In the genomic region with DNA sequence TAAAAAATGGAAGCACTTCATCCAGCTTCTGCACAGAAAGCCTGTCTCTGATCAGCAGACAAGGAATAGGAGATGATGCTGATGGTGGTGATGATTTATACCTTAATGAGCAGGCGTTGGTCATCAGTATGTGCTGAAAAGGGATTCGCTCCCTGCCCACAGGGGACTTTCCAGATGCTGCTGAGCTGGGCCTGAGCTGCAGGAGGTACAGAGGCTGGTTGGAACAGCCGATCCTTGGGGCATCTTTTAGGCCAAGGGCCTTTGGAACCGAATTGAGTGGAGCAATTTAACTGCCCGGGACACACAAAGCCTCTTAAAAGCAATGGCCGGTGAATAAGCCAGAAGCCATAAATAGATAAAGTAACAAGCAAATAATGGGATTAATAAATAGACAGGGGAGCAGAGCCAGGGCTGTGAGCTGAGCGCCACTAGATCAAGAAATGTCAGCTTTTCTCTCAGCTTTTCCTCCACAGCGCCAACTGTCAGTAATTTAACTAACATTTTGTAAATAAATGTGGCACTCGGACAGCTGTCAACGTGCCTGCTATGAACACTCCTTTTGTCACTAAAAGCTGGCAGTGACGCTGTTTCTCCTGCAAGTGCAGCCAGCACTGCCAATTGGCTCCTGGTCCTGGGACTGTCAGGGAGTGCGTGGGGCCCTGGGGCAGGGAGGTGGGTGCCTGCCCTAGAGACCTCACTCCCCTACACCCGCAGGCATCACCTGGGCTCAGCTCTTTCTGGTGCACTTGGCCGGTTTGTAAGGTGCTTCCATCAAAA, we compare ENCODE assay signal across 18 cellular contexts.
DNase-seq lines count a peak whose midpoint lies in the region; ATAC-seq and TF ChIP-seq lines count a peak whose summit lies in the region.
"Had no signal": no experiment of that assay in that cellular context is flagged by ENCODE, and none has a peak within 500 bp of the region (broad histone marks: within the 10 kb centered on the region; RNA-seq: fewer than 3 reads in every experiment).

No MANE protein-coding gene starts in this region.

- H3K4me3 ChIP-seq in heart right ventricle: no peak overlapping the region
- H3K4me3 ChIP-seq: esophagus squamous epithelium, lower lobe of right lung, stomach, upper lobe of left lung had no signal

- H3K4me3 Mint-ChIP-seq in stimulated activated effector memory CD8-positive, alpha-beta T cell treated with anti-CD3 and anti-CD28 coated beads, Interleukin-12 subunit alpha, Interleukin-12 subunit beta, amount 100 ng/mL, for 72 hours: no peak overlapping the region
- H3K4me3 Mint-ChIP-seq: activated naive CD8-positive, alpha-beta T cell treated with anti-CD3 and anti-CD28 coated beads, Interleukin-2, amount 50 U/mL, for 24 hours had no signal

- peak; percentile 17 to 95 (median 72) for ATAC-seq in heart right ventricle
- ATAC-seq in stimulated activated effector memory CD8-positive, alpha-beta T cell treated with anti-CD3 and anti-CD28 coated beads, Interleukin-12 subunit alpha, Interleukin-12 subunit beta, amount 100 ng/mL, for 72 hours: no peak
- no peak for ATAC-seq in GM21515 (IDR thresholded peaks at IDR 0.05; ENCODE audit: unreplicated experiment)
- ATAC-seq: activated naive CD8-positive, alpha-beta T cell treated with anti-CD3 and anti-CD28 coated beads, Interleukin-2, amount 50 U/mL, for 24 hours; lower lobe of right lung had no signal

- peaks cover 0 to 4% (median 0%) of the 10 kb centered on the region in 9 donors for H3K4me1 ChIP-seq in heart right ventricle
- H3K4me1 ChIP-seq: esophagus squamous epithelium, lower lobe of right lung, stomach, upper lobe of left lung had no signal

- H3K4me1 Mint-ChIP-seq in stimulated activated effector memory CD8-positive, alpha-beta T cell treated with anti-CD3 and anti-CD28 coated beads, Interleukin-12 subunit alpha, Interleukin-12 subunit beta, amount 100 ng/mL, for 72 hours: no peaks in the 10 kb centered on the region
- H3K4me1 Mint-ChIP-seq: activated naive CD8-positive, alpha-beta T cell treated with anti-CD3 and anti-CD28 coated beads, Interleukin-2, amount 50 U/mL, for 24 hours had no signal

- no peak overlapping the region for H3K27ac Mint-ChIP-seq in stimulated activated effector memory CD8-positive, alpha-beta T cell treated with anti-CD3 and anti-CD28 coated beads, Interleukin-12 subunit alpha, Interleukin-12 subunit beta, amount 100 ng/mL, for 72 hours
- H3K27ac Mint-ChIP-seq: activated naive CD8-positive, alpha-beta T cell treated with anti-CD3 and anti-CD28 coated beads, Interleukin-2, amount 50 U/mL, for 24 hours had no signal

- intact Hi-C loops in heart right ventricle (cut with DNase I): no loop called here

- H3K27ac ChIP-seq in heart right ventricle: peak overlapping the region in 2 of 10 donors; percentile 33 to 48
- H3K27ac ChIP-seq: esophagus squamous epithelium, lower lobe of right lung, stomach, upper lobe of left lung had no signal

- DNase-seq in NCI-H1694 (lab: John Stamatoyannopoulos, UW) (peak; percentile 6), amygdala (lab: John Stamatoyannopoulos, UW) (peak in 36 of 56 donors; percentile 16 to 83 (median 42)), heart right ventricle (peak in 1 of 2 donors; percentile 42), pons (ENCODE audit: low spot score) (peak; percentile 64), NOMO-1 treated with DMSO at 0.1 percent for 48 hours (lab: John Stamatoyannopoulos, UW; ENCODE audit: unreplicated experiment) (no peak)
- DNase-seq in stimulated activated effector memory CD8-positive, alpha-beta T cell treated with anti-CD3 and anti-CD28 coated beads, Interleukin-12 subunit alpha, Interleukin-12 subunit beta, amount 100 ng/mL, for 72 hours (ENCODE audit: low spot score in 2 of 2): no peak
- DNase-seq: activated CD4-positive, alpha-beta T cell treated with anti-CD3 and anti-CD28 coated beads for 48 hours; activated effector memory CD4-positive, alpha-beta T cell treated with Interleukin-2 at 50 U/mL for 16 hours; activated naive CD8-positive, alpha-beta T cell treated with anti-CD3 and anti-CD28 coated beads, Interleukin-2, amount 50 U/mL, for 24 hours; AML-193; effector CD8-positive, alpha-beta T cell; esophagus squamous epithelium; lower lobe of right lung; NCI-H146; NCI-H345; stomach had no signal

- 61 to 72% methylated on average over 14 of the region's 14 CpGs for WGBS in heart right ventricle, 2 donors

- H3K36me3 ChIP-seq in heart right ventricle: no peaks in the 10 kb centered on the region
- H3K36me3 ChIP-seq: esophagus squamous epithelium, lower lobe of right lung, stomach, upper lobe of left lung had no signal

- no peaks in the 10 kb centered on the region for H3K9me3 ChIP-seq in heart right ventricle
- H3K9me3 ChIP-seq: esophagus squamous epithelium, lower lobe of right lung, stomach, upper lobe of left lung had no signal

- peaks cover 6% of the 10 kb centered on the region for H3K9me3 Mint-ChIP-seq in stimulated activated effector memory CD8-positive, alpha-beta T cell treated with anti-CD3 and anti-CD28 coated beads, Interleukin-12 subunit alpha, Interleukin-12 subunit beta, amount 100 ng/mL, for 72 hours
- H3K9me3 Mint-ChIP-seq: activated naive CD8-positive, alpha-beta T cell treated with anti-CD3 and anti-CD28 coated beads, Interleukin-2, amount 50 U/mL, for 24 hours had no signal

- H3K27me3 ChIP-seq in heart right ventricle: peaks cover 0 to 7% (median 0%) of the 10 kb centered on the region in 7 donors
- H3K27me3 ChIP-seq: esophagus squamous epithelium, upper lobe of left lung had no signal

- no peak for TF ChIP-seq CTCF in heart right ventricle (IDR thresholded peaks at IDR 0.05)

- no peaks in the 10 kb centered on the region for H3K36me3 Mint-ChIP-seq in stimulated activated effector memory CD8-positive, alpha-beta T cell treated with anti-CD3 and anti-CD28 coated beads, Interleukin-12 subunit alpha, Interleukin-12 subunit beta, amount 100 ng/mL, for 72 hours

Comparison
In these comparisons a context has a peak if more than half of its experiments do, and no peak if none do; other contexts are left out.
1. DNase-seq: peak in NCI-H1694 (single experiment), amygdala (36 of 56) and pons (single experiment); none in stimulated activated effector memory CD8-positive, alpha-beta T cell treated with anti-CD3 and anti-CD28 coated beads, Interleukin-12 subunit alpha, Interleukin-12 subunit beta, amount 100 ng/mL, for 72 hours (0 of 2) and NOMO-1 treated with DMSO at 0.1 percent for 48 hours (single experiment).
2. ATAC-seq: peak in heart right ventricle (8 of 8); none in stimulated activated effector memory CD8-positive, alpha-beta T cell treated with anti-CD3 and anti-CD28 coated beads, Interleukin-12 subunit alpha, Interleukin-12 subunit beta, amount 100 ng/mL, for 72 hours (single experiment) and GM21515 (single experiment).